Comparison of ENCODE assay signal across 31 cellular contexts in the genomic region with DNA sequence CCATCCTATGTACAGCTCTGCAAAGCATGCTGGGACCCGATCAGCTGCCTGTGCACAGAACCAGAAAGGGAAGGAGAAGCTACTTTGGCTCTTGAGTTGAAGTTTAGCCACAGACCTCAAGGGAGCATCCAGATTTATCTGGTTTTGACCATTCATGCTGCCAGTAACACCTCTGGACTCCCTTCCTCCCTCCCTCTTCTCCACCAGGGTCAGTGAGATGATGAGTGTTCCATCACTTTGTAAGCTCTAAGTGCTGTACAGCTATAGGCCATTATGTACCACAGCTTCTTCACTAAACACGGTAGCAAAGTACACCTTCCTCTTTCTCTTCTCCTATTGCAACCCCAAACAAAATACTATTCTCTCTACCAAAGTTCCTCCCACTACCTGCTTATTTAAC.
"Had no signal": no experiment of that assay in that cellular context is flagged by ENCODE, and none has a peak within 500 bp of the region (broad histone marks: within the 10 kb centered on the region; RNA-seq: fewer than 3 reads in every experiment).

No MANE protein-coding gene starts in this region.

- DNase-seq: activated CD4-positive, alpha-beta T cell treated with anti-CD3 and anti-CD28 coated beads for 48 hours; activated CD4-positive, alpha-beta T cell treated with anti-CD3 and anti-CD28 coated beads, Interleukin-2, amount 50 U/mL, for 48 hours; activated CD8-positive, alpha-beta memory T cell treated with anti-CD3 and anti-CD28 coated beads for 24 hours; activated effector memory CD4-positive, alpha-beta T cell treated with Interleukin-2 at 50 U/mL for 16 hours; activated naive CD4-positive, alpha-beta T cell treated with Interleukin-2 at 50 U/mL for 16 hours; activated naive CD8-positive, alpha-beta T cell treated with anti-CD3 and anti-CD28 coated beads for 36 hours; adrenal gland; aorta; cerebellar nuclear complex; colonic mucosa; effector CD8-positive, alpha-beta T cell; esophagus squamous epithelium; glutamatergic neuron; left ventricle myocardium inferior; naive thymus-derived CD8-positive, alpha-beta T cell; occipital lobe; right lobe of liver; stimulated activated CD4-positive, alpha-beta T cell treated with anti-CD3 and anti-CD28 coated beads, Interleukin-2, amount 100 ng/mL, for 48 hours; stimulated activated naive CD4-positive, alpha-beta T cell treated with Interleukin-2 at 50 U/mL for 16 hours; trophoblast cell; uterus; WERI-Rb-1 had no signal

- H3K4me1 ChIP-seq: adrenal gland, colonic mucosa, parathyroid adenoma had no signal

- H3K9ac ChIP-seq: neural progenitor cell, parathyroid adenoma had no signal

- H3K4me2 ChIP-seq: neural progenitor cell had no signal

- H2AFZ ChIP-seq: neural progenitor cell, parathyroid adenoma had no signal

- H3K36me3 ChIP-seq: adrenal gland, cardiac muscle cell, colonic mucosa, esophagus squamous epithelium, left ventricle myocardium inferior, neural progenitor cell, right lobe of liver, uterus, WERI-Rb-1 had no signal

- FAIRE-seq: endometrium, frontal cortex, islet of Langerhans, TTC549 had no signal

- H3K27ac ChIP-seq: adrenal gland, cardiac muscle cell, colonic mucosa, epithelial cell of prostate, esophagus squamous epithelium, left ventricle myocardium inferior, neural progenitor cell, parathyroid adenoma, right lobe of liver, uterus, WERI-Rb-1 had no signal

- H3K27me3 ChIP-seq: adrenal gland, cardiac muscle cell, colonic mucosa, esophagus squamous epithelium, neural progenitor cell, right lobe of liver, uterus had no signal

- H3K4me3 ChIP-seq: adrenal gland, cardiac muscle cell, colonic mucosa, esophagus squamous epithelium, left ventricle myocardium inferior, neural progenitor cell, right lobe of liver, uterus had no signal

- ATAC-seq: activated CD4-positive, CD25-positive, alpha-beta regulatory T cell treated with anti-CD3 and anti-CD28 coated beads, Interleukin-2, amount 50 U/mL, for 24 hours; naive thymus-derived CD8-positive, alpha-beta T cell; right lobe of liver had no signal

- H3K79me2 ChIP-seq: parathyroid adenoma had no signal

- H3K9me3 ChIP-seq: adrenal gland, colonic mucosa, right lobe of liver, uterus had no signal
